17 cellular contexts compared by ENCODE assay signal in genomic region chr18:46190667-46191066, GRCh38.
DNase-seq lines count a peak whose midpoint lies in the region; ATAC-seq and TF ChIP-seq lines count a peak whose summit lies in the region.
"Had no signal": no experiment of that assay in that cellular context is flagged by ENCODE, and none has a peak within 500 bp of the region (broad histone marks: within the 10 kb centered on the region; RNA-seq: fewer than 3 reads in every experiment).

No MANE protein-coding gene starts in this region.

- peaks cover 41% of the 10 kb centered on the region for H3K36me3 Mint-ChIP-seq in activated T-cell treated with anti-CD3 and anti-CD28 coated beads, Interleukin-2, amount 50 U/mL, for 24 hours (ENCODE audit: low read depth)
- peaks cover 15% of the 10 kb centered on the region for H3K36me3 Mint-ChIP-seq in activated CD8-positive, alpha-beta T cell treated with anti-CD3 and anti-CD28 coated beads, Interleukin-2, amount 10 ng/mL, durations not matched to agents 7 days and 5 days (ENCODE audit: low read depth)

- CTCF ChIA-PET in activated CD8-positive, alpha-beta T cell treated with anti-CD3 and anti-CD28 coated beads, Interleukin-2, amount 10 ng/mL, durations not matched to agents 7 days and 5 days (lab: Charles Lee): interaction anchor here (1.4 kb wide), 1 partner anchor 17 kb away, joined by 9 read pairs; a partner anchor contains a TSS

- no peak for ATAC-seq in activated CD8-positive, alpha-beta T cell treated with anti-CD3 and anti-CD28 coated beads, Interleukin-2, amount 10 ng/mL, durations not matched to agents 7 days and 5 days
- ATAC-seq: PC-3 had no signal

- intact Hi-C loops in cardiac septum (cut with DNase I): no loop called here

- H3K4me3 Mint-ChIP-seq in activated T-cell treated with anti-CD3 and anti-CD28 coated beads, Interleukin-2, amount 50 U/mL, for 24 hours: no peak overlapping the region
- H3K4me3 Mint-ChIP-seq in activated CD8-positive, alpha-beta T cell treated with anti-CD3 and anti-CD28 coated beads, Interleukin-2, amount 10 ng/mL, durations not matched to agents 7 days and 5 days: no peak overlapping the region

- no peak overlapping the region for H3K4me3 ChIP-seq in BE2C (ENCODE audit: low read depth, low read length)

- no peaks in the 10 kb centered on the region for H3K4me1 ChIP-seq in BE2C

- POLR2A ChIA-PET in activated CD8-positive, alpha-beta T cell treated with anti-CD3 and anti-CD28 coated beads, Interleukin-2, amount 10 ng/mL, durations not matched to agents 7 days and 5 days (lab: Charles Lee): interaction anchor here (1.0 kb wide), 1 partner anchor 17 kb away, joined by 3 read pairs; no protein-coding TSS in a partner anchor

- no peaks in the 10 kb centered on the region for H3K27me3 ChIP-seq in BE2C

- no peaks in the 10 kb centered on the region for H3K9me3 Mint-ChIP-seq in activated T-cell treated with anti-CD3 and anti-CD28 coated beads, Interleukin-2, amount 50 U/mL, for 24 hours
- H3K9me3 Mint-ChIP-seq in activated CD8-positive, alpha-beta T cell treated with anti-CD3 and anti-CD28 coated beads, Interleukin-2, amount 10 ng/mL, durations not matched to agents 7 days and 5 days (ENCODE audit: insufficient read depth): no peaks in the 10 kb centered on the region

- H3K9me3 ChIP-seq in BE2C: no peaks in the 10 kb centered on the region

- no peak for TF ChIP-seq CTCF in BE2C (IDR thresholded peaks at IDR 0.05; ENCODE audit: low read depth, low read length)

- no peak for DNase-seq in activated T-cell treated with anti-CD3 and anti-CD28 coated beads, Interleukin-2, amount 50 U/mL, for 24 hours
- no peak for DNase-seq in activated T-cell treated with anti-CD3 and anti-CD28 coated beads, Interleukin-2, amount 50 U/mL, for 48 hours
- DNase-seq in ELR (ENCODE audit: low read depth) (peak; percentile 31), kidney tubule cell (ENCODE audit: low spot score) (peak; percentile 15), BE2C (no peak), SW480 (ENCODE audit: low spot score) (no peak), cardiac septum (ENCODE audit: low spot score) (no peak)
- no peak for DNase-seq in activated CD8-positive, alpha-beta T cell treated with anti-CD3 and anti-CD28 coated beads, Interleukin-2, amount 10 ng/mL, durations not matched to agents 7 days and 5 days
- DNase-seq: C1 segment of cervical spinal cord, DMS 273 treated with DMSO at 0.1 percent for 48 hours, KG1, NCI-H1048, NCI-H146, NCI-H2081, NCI-H510A treated with DMSO at 0.1 percent for 48 hours, NCI-H82, PC-3 had no signal

- peak overlapping the region; percentile 33 for H3K27ac Mint-ChIP-seq in activated T-cell treated with anti-CD3 and anti-CD28 coated beads, Interleukin-2, amount 50 U/mL, for 24 hours
- H3K27ac Mint-ChIP-seq in activated CD8-positive, alpha-beta T cell treated with anti-CD3 and anti-CD28 coated beads, Interleukin-2, amount 10 ng/mL, durations not matched to agents 7 days and 5 days: peak overlapping the region; percentile 33

- H3K27me3 Mint-ChIP-seq in activated T-cell treated with anti-CD3 and anti-CD28 coated beads, Interleukin-2, amount 50 U/mL, for 24 hours: no peaks in the 10 kb centered on the region
- H3K27me3 Mint-ChIP-seq in activated CD8-positive, alpha-beta T cell treated with anti-CD3 and anti-CD28 coated beads, Interleukin-2, amount 10 ng/mL, durations not matched to agents 7 days and 5 days (ENCODE audit: low read depth): no peaks in the 10 kb centered on the region

- H3K36me3 ChIP-seq in BE2C: no peaks in the 10 kb centered on the region

- peaks cover 33% of the 10 kb centered on the region for H3K4me1 Mint-ChIP-seq in activated T-cell treated with anti-CD3 and anti-CD28 coated beads, Interleukin-2, amount 50 U/mL, for 24 hours (ENCODE audit: low read depth)
- H3K4me1 Mint-ChIP-seq in activated CD8-positive, alpha-beta T cell treated with anti-CD3 and anti-CD28 coated beads, Interleukin-2, amount 10 ng/mL, durations not matched to agents 7 days and 5 days (ENCODE audit: low read depth): peaks cover 17% of the 10 kb centered on the region

Comparison
In these comparisons a context has a peak if more than half of its experiments do, and no peak if none do; other contexts are left out.
1. DNase-seq: peak in ELR (single experiment) and kidney tubule cell (single experiment); none in activated T-cell treated with anti-CD3 and anti-CD28 coated beads, Interleukin-2, amount 50 U/mL, for 24 hours (single experiment), activated T-cell treated with anti-CD3 and anti-CD28 coated beads, Interleukin-2, amount 50 U/mL, for 48 hours (0 of 2), activated CD8-positive, alpha-beta T cell treated with anti-CD3 and anti-CD28 coated beads, Interleukin-2, amount 10 ng/mL, durations not matched to agents 7 days and 5 days (single experiment), BE2C (single experiment), SW480 (single experiment) and cardiac septum (single experiment).